17 cellular contexts compared by ENCODE assay signal in the genomic region with DNA sequence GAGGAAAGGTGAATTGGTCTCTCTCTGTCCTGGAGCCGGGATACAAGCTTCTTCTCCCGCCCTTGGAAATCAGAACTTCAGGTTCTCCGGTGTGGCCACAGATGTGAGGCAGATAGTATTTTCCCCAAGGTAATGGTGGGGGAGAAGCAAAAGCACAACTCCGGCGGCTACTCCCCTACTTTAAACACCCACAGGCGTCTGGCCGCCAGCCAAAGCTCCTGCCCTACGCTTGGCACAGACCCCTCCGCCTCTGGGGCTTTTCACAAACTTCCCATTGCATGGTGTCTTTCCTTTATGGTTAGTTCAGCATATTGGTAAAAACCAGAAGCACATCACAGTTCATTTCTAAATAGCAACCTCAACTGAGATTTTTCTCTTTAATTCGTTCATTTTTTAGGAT. TPM values are rescaled to one million over a fixed set of nuclear protein-coding genes. Genes with fewer than 3 reads are reported as not detected.
DNase-seq lines count a peak whose midpoint lies in the region; ATAC-seq and TF ChIP-seq lines count a peak whose summit lies in the region.
"Had no signal": no experiment of that assay in that cellular context is flagged by ENCODE, and none has a peak within 500 bp of the region (broad histone marks: within the 10 kb centered on the region; RNA-seq: fewer than 3 reads in every experiment).

No MANE protein-coding gene starts in this region.

- no peak overlapping the region for H3K27ac Mint-ChIP-seq in activated naive CD4-positive, alpha-beta T cell treated with anti-CD3 and anti-CD28 coated beads, Interleukin-2, amount 50 U/mL, for 72 hours
- H3K27ac Mint-ChIP-seq: CD4-positive, alpha-beta T cell had no signal

- no peaks in the 10 kb centered on the region for H3K36me3 Mint-ChIP-seq in activated naive CD4-positive, alpha-beta T cell treated with anti-CD3 and anti-CD28 coated beads, Interleukin-2, amount 50 U/mL, for 72 hours

- H3K9me3 ChIP-seq in mammary epithelial cell (replicated peaks; ENCODE audit: insufficient read depth, low read length) (peaks cover 7% of the 10 kb centered on the region), transverse colon (no peaks in the 10 kb centered on the region)
- H3K9me3 ChIP-seq: SJSA1 had no signal

- H3K27me3 ChIP-seq in mammary epithelial cell (ENCODE audit: insufficient read depth, low read length) (no peaks in the 10 kb centered on the region), transverse colon (no peaks in the 10 kb centered on the region)
- H3K27me3 ChIP-seq: SJSA1 had no signal

- no peaks in the 10 kb centered on the region for H4K20me1 ChIP-seq in mammary epithelial cell (ENCODE audit: insufficient read depth, low read length)

- no peak for TF ChIP-seq CTCF in mammary epithelial cell (conservative IDR thresholded peaks at IDR 0.05 in 1 of 2, IDR thresholded peaks at IDR 0.05 in 1 of 2; ENCODE audit: extremely low read depth in 1 of 2, insufficient read depth in 1 of 2, low read depth in 1 of 2, low read length in 2 of 2)
- no peak for TF ChIP-seq CTCF in transverse colon (IDR thresholded peaks at IDR 0.05)

- peak overlapping the region; percentile 57 for H2AFZ ChIP-seq in mammary epithelial cell (ENCODE audit: low read depth, low read length)

- H3K4me1 ChIP-seq in mammary epithelial cell (ENCODE audit: insufficient read depth, low read length): no peaks in the 10 kb centered on the region
- H3K4me1 ChIP-seq in transverse colon: peaks cover 0 to 13% (median 4%) of the 10 kb centered on the region in 4 donors
- H3K4me1 ChIP-seq: Caco-2, SJSA1 had no signal

- H3K9me3 Mint-ChIP-seq in activated naive CD4-positive, alpha-beta T cell treated with anti-CD3 and anti-CD28 coated beads, Interleukin-2, amount 50 U/mL, for 72 hours: no peaks in the 10 kb centered on the region
- H3K9me3 Mint-ChIP-seq: CD4-positive, alpha-beta T cell had no signal

- ATAC-seq in activated naive CD4-positive, alpha-beta T cell treated with anti-CD3 and anti-CD28 coated beads, Interleukin-2, amount 50 U/mL, for 72 hours: no peak

- dilution Hi-C loops in mammary epithelial cell (cut with HindIII; ENCODE audit: low sequenced_read_pairs): no loop called here

- H3K4me3 ChIP-seq in mammary epithelial cell (replicated peaks in 1 of 3; ENCODE audit: insufficient read depth in 1 of 3, low read depth in 2 of 3, low read length in 3 of 3): no peak overlapping the region
- no peak overlapping the region for H3K4me3 ChIP-seq in transverse colon
- H3K4me3 ChIP-seq: SJSA1 had no signal

- BruUV-seq in mammary epithelial cell (replicated peaks; lab: Mats Ljungman, UMichigan): no TSS peak

- H3K36me3 ChIP-seq in mammary epithelial cell (ENCODE audit: insufficient read depth, low read length) (no peaks in the 10 kb centered on the region), transverse colon (no peaks in the 10 kb centered on the region)
- H3K36me3 ChIP-seq: SJSA1 had no signal

- 16% methylated on average over 10 of the region's 10 CpGs for WGBS in mammary epithelial cell (ENCODE audit: low coverage, missing lambda C conversion rate)
- 12 to 57% methylated on average over 8 to 10 of the region's 10 CpGs for WGBS in transverse colon (ENCODE audit: low coverage in 1 of 2), 2 donors

- peak; percentile 2 to 34 for DNase-seq in NCI-H2081 (lab: John Stamatoyannopoulos, UW)
- DNase-seq in NCI-H2081 treated with DMSO at 0.1 percent for 48 hours (lab: John Stamatoyannopoulos, UW): no peak
- peak; percentile 27 for DNase-seq in NCI-H69 (lab: John Stamatoyannopoulos, UW)
- DNase-seq in mammary epithelial cell: no peak
- peak; percentile 32 for DNase-seq in transverse colon
- no peak for DNase-seq in effector CD4-positive, alpha-beta T cell
- no peak for DNase-seq in activated naive CD4-positive, alpha-beta T cell treated with anti-CD3 and anti-CD28 coated beads, Interleukin-2, amount 50 U/mL, for 72 hours (ENCODE audit: low spot score in 2 of 2)
- DNase-seq: CD4-positive, alpha-beta T cell; NCI-H1436 treated with DMSO at 0.1 percent for 48 hours; NCI-H2029 treated with DMSO at 0.1 percent for 48 hours; NCI-H748 treated with DMSO at 0.1 percent for 48 hours; OCI-M1 had no signal

- intact Hi-C loops in mammary epithelial cell (cut with micrococcal nuclease): no loop called here
- intact Hi-C loops in transverse colon (cut with DNase I; ENCODE audit: low total_unique reads): no loop called here

- CTCF ChIA-PET in mammary epithelial cell (lab: Charles Lee; ENCODE audit: low non-redundant PET): no interaction called here

- no peak overlapping the region for H3K9ac ChIP-seq in mammary epithelial cell (ENCODE audit: insufficient read depth, low read length)
- H3K9ac ChIP-seq: KMS-11 had no signal

- no peak for TF ChIP-seq EP300 in transverse colon (IDR thresholded peaks at IDR 0.05; ENCODE audit: low read depth)

- no peaks in the 10 kb centered on the region for H3K79me2 ChIP-seq in mammary epithelial cell (ENCODE audit: insufficient read depth, low read length)

- in situ Hi-C loops in mammary epithelial cell (cut with MboI; ENCODE audit: low sequenced_read_pairs in 2 of 2): no loop called here
- in situ Hi-C loops in transverse colon (cut with MboI; ENCODE audit: low pct_ligation_motif_present in 1 of 4, low pct_unique_long_range_greater_than_20kb in 1 of 4, low sequenced_read_pairs in 3 of 4): no loop called here

- no peak for TF ChIP-seq POLR2A in transverse colon (IDR thresholded peaks at IDR 0.05)

- H3K27ac ChIP-seq in mammary epithelial cell (ENCODE audit: insufficient read depth, low read depth, low read length): no peak overlapping the region
- H3K27ac ChIP-seq in transverse colon: peak overlapping the region in 1 of 4 donors; percentile 9
- H3K27ac ChIP-seq: KMS-11, SJSA1 had no signal

- H3K4me2 ChIP-seq in mammary epithelial cell (ENCODE audit: insufficient read depth, low read depth, low read length): no peak overlapping the region
- H3K4me2 ChIP-seq: KMS-11 had no signal

RNA-seq across cellular contexts. Expression of gene B4GALNT2, which starts 39.4 kb away (rescaled TPM):
- under 1 TPM; 0.14 to 0.17 TPM for total RNA-seq in mammary epithelial cell
- polyA plus RNA-seq in mammary epithelial cell: 0.05 TPM
- polyA minus RNA-seq in mammary epithelial cell: not detected
- total RNA-seq in transverse colon: 10 to 100 TPM; 19.8 to 75.9 (median 47.3) TPM
- under 1 TPM in 1 of 2 donors, not detected in 1; 0.02 TPM for total RNA-seq in activated naive CD4-positive, alpha-beta T cell treated with anti-CD3 and anti-CD28 coated beads, Interleukin-2, amount 50 U/mL, for 72 hours
- total RNA-seq: H4, NCI-H460 had no signal

Comparison
In these comparisons a context has a peak if more than half of its experiments do, and no peak if none do; other contexts are left out.
1. DNase-seq: peak in NCI-H2081 (2 of 2), NCI-H69 (single experiment) and transverse colon (single experiment); none in NCI-H2081 treated with DMSO at 0.1 percent for 48 hours (single experiment), mammary epithelial cell (single experiment), effector CD4-positive, alpha-beta T cell (single experiment) and activated naive CD4-positive, alpha-beta T cell treated with anti-CD3 and anti-CD28 coated beads, Interleukin-2, amount 50 U/mL, for 72 hours (0 of 2).
2. RNA of gene B4GALNT2, which starts 39.4 kb away (total RNA-seq): 19.8 to 75.9 TPM in transverse colon; 0.14 to 0.17 TPM in mammary epithelial cell and 0.02 TPM in activated naive CD4-positive, alpha-beta T cell treated with anti-CD3 and anti-CD28 coated beads, Interleukin-2, amount 50 U/mL, for 72 hours; every median in the first group is over 10 times any median in the second.